Comparison of ENCODE assay signal across 8 cellular contexts in genomic region chr15:88704791-88705768, GRCh38.
A peak's percentile ranks its signal among the peaks of the same experiment; 100 is the strongest.
DNase-seq lines count a peak whose midpoint lies in the region; ATAC-seq, FAIRE-seq and TF ChIP-seq lines count a peak whose summit lies in the region.

No MANE protein-coding gene starts in this region.

- TF ChIP-seq CTCF in WTC11 (IDR thresholded peaks at IDR 0.05) (no peak), vagina (IDR thresholded peaks at IDR 0.05) (no peak), D721Med (IDR thresholded peaks at IDR 0.05; ENCODE audit: insufficient read depth, missing control alignments) (no peak)

- H3K9me3 Mint-ChIP-seq in WTC11, result no peaks in the 10 kb centered on the region
- no peaks in the 10 kb centered on the region for H3K9me3 Mint-ChIP-seq in naive thymus-derived CD8-positive, alpha-beta T cell

- H3K27me3 ChIP-seq in vagina, result no peaks in the 10 kb centered on the region

- H3K27ac Mint-ChIP-seq in WTC11, result no peak overlapping the region
- peak overlapping the region in 6 of 10 donors; percentile 12 to 86 (median 55) for H3K27ac Mint-ChIP-seq in naive thymus-derived CD8-positive, alpha-beta T cell

- CTCF ChIA-PET in WTC11 (lab: Charles Lee), result no interaction called here

- no peaks in the 10 kb centered on the region for H3K36me3 Mint-ChIP-seq in WTC11
- H3K36me3 Mint-ChIP-seq in naive thymus-derived CD8-positive, alpha-beta T cell, result no peaks in the 10 kb centered on the region

- peak; percentile 59 for DNase-seq in DMS 273 (lab: John Stamatoyannopoulos, UW; ENCODE audit: unreplicated experiment)
- peak; percentile 40 for DNase-seq in WTC11 (ENCODE audit: low spot score)
- DNase-seq in fibroblast of the conjunctiva (ENCODE audit: low read depth), result peak; percentile 26
- DNase-seq in naive thymus-derived CD8-positive, alpha-beta T cell, result peak in 1 of 10 donors; percentile 6
- DNase-seq in vagina (ENCODE audit: extremely low spot score in 2 of 2), result no peak
- no peak for DNase-seq in NCI-H1092 treated with DMSO at 0.1 percent for 48 hours (lab: John Stamatoyannopoulos, UW)
- DNase-seq in D721Med (ENCODE audit: insufficient read length, low spot score), result no peak

- POLR2A ChIA-PET in WTC11 (lab: Charles Lee), result interaction anchor here (0.6 kb wide), 1 partner anchor 227 kb away, joined by 3 read pairs; no protein-coding TSS in a partner anchor
- POLR2A ChIA-PET in naive thymus-derived CD8-positive, alpha-beta T cell (lab: Charles Lee), result no interaction called here

- H3K36me3 ChIP-seq in vagina, result no peaks in the 10 kb centered on the region

- TF ChIP-seq POLR2A in vagina (IDR thresholded peaks at IDR 0.05), result no peak

- no peak for FAIRE-seq in D721Med (lab: Jason Lieb, UNC)

- H3K27me3 Mint-ChIP-seq in WTC11 (ENCODE audit: low read depth), result peaks cover 45% of the 10 kb centered on the region
- peaks cover 32 to 45% (median 40%) of the 10 kb centered on the region in 5 donors for H3K27me3 Mint-ChIP-seq in naive thymus-derived CD8-positive, alpha-beta T cell

- peaks cover 7% of the 10 kb centered on the region for H3K4me1 ChIP-seq in vagina

- peak overlapping the region; percentile 49 to 62 for H3K4me3 ChIP-seq in vagina

- no peaks in the 10 kb centered on the region for H3K9me3 ChIP-seq in vagina

- peak overlapping the region; percentile 20 for H3K27ac ChIP-seq in vagina

- ATAC-seq in WTC11 (peak; percentile 52), HG03175 (IDR thresholded peaks at IDR 0.05; ENCODE audit: unreplicated experiment) (no peak)
- ATAC-seq in naive thymus-derived CD8-positive, alpha-beta T cell, result peak; percentile 38 to 52

- intact Hi-C loops in vagina (cut with DNase I), result no loop called here

- H3K4me3 Mint-ChIP-seq in WTC11, result peak overlapping the region; percentile 75
- H3K4me3 Mint-ChIP-seq in naive thymus-derived CD8-positive, alpha-beta T cell, result peak overlapping the region; percentile 76 to 89 (median 84)

- H3K4me1 Mint-ChIP-seq in WTC11, result peaks cover 5% of the 10 kb centered on the region; the same call in 1 of the 2 replicates
- peaks cover 4 to 16% (median 12%) of the 10 kb centered on the region in 4 donors for H3K4me1 Mint-ChIP-seq in naive thymus-derived CD8-positive, alpha-beta T cell

TF ChIP-seq in WTC11, 78 proteins besides CTCF, POLR2A, EP300 and RAD21:
- TF ChIP-seq ZNF219 (CRISPR knock-in tag; IDR thresholded peaks at IDR 0.05; ENCODE audit: borderline replicate concordance) (no peak), STAT6 (CRISPR knock-in tag; conservative IDR thresholded peaks at IDR 0.05; ENCODE audit: low read depth) (0 out of 2 replicates have a peak, but pooled peaks have one; percentile 26)

Comparison
In these comparisons a context has a peak if more than half of its experiments do, and no peak if none do; other contexts are left out.
1. DNase-seq: peak in DMS 273 (single experiment), WTC11 (single experiment) and fibroblast of the conjunctiva (single experiment); none in vagina (0 of 2), NCI-H1092 treated with DMSO at 0.1 percent for 48 hours (single experiment) and D721Med (single experiment).